8 cellular contexts compared by ENCODE assay signal in genomic region chr22:26512149-26512793, GRCh38. TPM values are rescaled to one million over a fixed set of nuclear protein-coding genes. Genes with fewer than 3 reads are reported as not detected.
DNase-seq lines count a peak whose midpoint lies in the region; ATAC-seq and TF ChIP-seq lines count a peak whose summit lies in the region.

TFIP11 (minus strand) TSS chr22:26512473; CDS start chr22:26510272, 2,201 bp downstream.

- peaks cover 14% of the 10 kb centered on the region; the same call in 1 of the 2 replicates for H3K36me3 ChIP-seq in Karpas-422 (ENCODE audit: insufficient read depth, low read length)

- ATAC-seq in GM21786 (IDR thresholded peaks at IDR 0.05; ENCODE audit: unreplicated experiment) (peak; percentile 83), naive B cell (ENCODE audit: low read depth in 2 of 2) (peak; percentile 98 to 99)
- ATAC-seq in activated T-helper 17 cell treated with anti-CD3 and anti-CD28 coated beads, Interleukin-2, amount 50 U/mL, for 72 hours (replicated peaks): peak; percentile 100
- ATAC-seq in stimulated activated effector memory CD8-positive, alpha-beta T cell treated with anti-CD3 and anti-CD28 coated beads, Interleukin-12 subunit alpha, Interleukin-12 subunit beta, amount 100 ng/mL, for 72 hours: peak; percentile 99

- H3K27me3 Mint-ChIP-seq in activated T-helper 17 cell treated with anti-CD3 and anti-CD28 coated beads, Interleukin-2, amount 50 U/mL, for 72 hours: no peaks in the 10 kb centered on the region
- H3K27me3 Mint-ChIP-seq in naive B cell: no peaks in the 10 kb centered on the region

- H3K4me1 ChIP-seq in Karpas-422 (ENCODE audit: low read length): peaks cover 44% of the 10 kb centered on the region

- peak within 1 kb of the TSS; percentile 78 for H3K4me2 ChIP-seq in Karpas-422 (ENCODE audit: low read depth, low read length, poor library complexity, severe bottlenecking)

- H3K9me3 Mint-ChIP-seq in activated T-helper 17 cell treated with anti-CD3 and anti-CD28 coated beads, Interleukin-2, amount 50 U/mL, for 72 hours: no peaks in the 10 kb centered on the region
- H3K9me3 Mint-ChIP-seq in naive B cell: no peaks in the 10 kb centered on the region
- H3K9me3 Mint-ChIP-seq in stimulated activated effector memory CD8-positive, alpha-beta T cell treated with anti-CD3 and anti-CD28 coated beads, Interleukin-12 subunit alpha, Interleukin-12 subunit beta, amount 100 ng/mL, for 72 hours: no peaks in the 10 kb centered on the region

- peaks cover 10% of the 10 kb centered on the region; the same call in 1 of the 2 replicates for H4K20me1 ChIP-seq in Karpas-422 (ENCODE audit: insufficient read depth, low read depth, low read length)

- peak within 1 kb of the TSS; percentile 95 for H3K27ac Mint-ChIP-seq in activated T-helper 17 cell treated with anti-CD3 and anti-CD28 coated beads, Interleukin-2, amount 50 U/mL, for 72 hours
- H3K27ac Mint-ChIP-seq in naive B cell: peak within 1 kb of the TSS; percentile 96 to 99 (median 98)
- H3K27ac Mint-ChIP-seq in stimulated activated effector memory CD8-positive, alpha-beta T cell treated with anti-CD3 and anti-CD28 coated beads, Interleukin-12 subunit alpha, Interleukin-12 subunit beta, amount 100 ng/mL, for 72 hours: peak within 1 kb of the TSS; percentile 98

- H3K9me3 ChIP-seq in Karpas-422 (ENCODE audit: low read length): no peaks in the 10 kb centered on the region

- H3K27me3 ChIP-seq in Karpas-422 (ENCODE audit: low read length): no peaks in the 10 kb centered on the region

- H3K9ac ChIP-seq in Karpas-422 (ENCODE audit: low read length): peak within 1 kb of the TSS; percentile 75

- H3K27ac ChIP-seq in Karpas-422 (ENCODE audit: low read length) (peak within 1 kb of the TSS; percentile 53), RWPE1 (peak within 1 kb of the TSS; percentile 65)

- H3K4me3 Mint-ChIP-seq in activated T-helper 17 cell treated with anti-CD3 and anti-CD28 coated beads, Interleukin-2, amount 50 U/mL, for 72 hours: peak within 1 kb of the TSS; percentile 95
- H3K4me3 Mint-ChIP-seq in naive B cell: peak within 1 kb of the TSS; percentile 97 to 100 (median 99)
- peak within 1 kb of the TSS; percentile 99 for H3K4me3 Mint-ChIP-seq in stimulated activated effector memory CD8-positive, alpha-beta T cell treated with anti-CD3 and anti-CD28 coated beads, Interleukin-12 subunit alpha, Interleukin-12 subunit beta, amount 100 ng/mL, for 72 hours

- H3K4me3 ChIP-seq in Karpas-422 (ENCODE audit: low read length): peak within 1 kb of the TSS; percentile 82

- peaks cover 27% of the 10 kb centered on the region for H3K4me1 Mint-ChIP-seq in activated T-helper 17 cell treated with anti-CD3 and anti-CD28 coated beads, Interleukin-2, amount 50 U/mL, for 72 hours
- peaks cover 31 to 44% (median 40%) of the 10 kb centered on the region in 3 donors for H3K4me1 Mint-ChIP-seq in naive B cell
- peaks cover 39% of the 10 kb centered on the region for H3K4me1 Mint-ChIP-seq in stimulated activated effector memory CD8-positive, alpha-beta T cell treated with anti-CD3 and anti-CD28 coated beads, Interleukin-12 subunit alpha, Interleukin-12 subunit beta, amount 100 ng/mL, for 72 hours

- peaks cover 50% of the 10 kb centered on the region for H3K36me3 Mint-ChIP-seq in activated T-helper 17 cell treated with anti-CD3 and anti-CD28 coated beads, Interleukin-2, amount 50 U/mL, for 72 hours (ENCODE audit: low read depth)
- H3K36me3 Mint-ChIP-seq in naive B cell: peaks cover 0 to 9% of the 10 kb centered on the region in 2 donors
- peaks cover 46% of the 10 kb centered on the region for H3K36me3 Mint-ChIP-seq in stimulated activated effector memory CD8-positive, alpha-beta T cell treated with anti-CD3 and anti-CD28 coated beads, Interleukin-12 subunit alpha, Interleukin-12 subunit beta, amount 100 ng/mL, for 72 hours

- POLR2A ChIA-PET in RWPE1 (lab: Yijun Ruan, JAX; ENCODE audit: low non-redundant PET): no interaction called here

- no peak within 1 kb of the TSS for H2AFZ ChIP-seq in Karpas-422 (ENCODE audit: low read length)

- H3K79me2 ChIP-seq in Karpas-422 (ENCODE audit: low read length): peaks cover 53% of the 10 kb centered on the region

- no peaks in the 10 kb centered on the region for H3K9me2 ChIP-seq in Karpas-422 (replicated peaks; ENCODE audit: insufficient read depth, low read length)

- CTCF ChIA-PET in RWPE1 (lab: Yijun Ruan, JAX): interaction anchor here (0.6 kb wide), 1 partner anchor 1267 kb away, joined by 3 read pairs; no protein-coding TSS in a partner anchor

- DNase-seq in DMS79 treated with DMSO at 0.1 percent for 48 hours (lab: John Stamatoyannopoulos, UW) (peak; percentile 36), Karpas-422 (peak; percentile 97), RWPE1 (ENCODE audit: low spot score) (peak; percentile 86), fibroblast of gingiva (ENCODE audit: low read depth) (peak; percentile 84), naive B cell (peak; percentile 83)
- DNase-seq in stimulated activated effector memory CD8-positive, alpha-beta T cell treated with anti-CD3 and anti-CD28 coated beads, Interleukin-12 subunit alpha, Interleukin-12 subunit beta, amount 100 ng/mL, for 72 hours (ENCODE audit: low spot score in 2 of 2): peak; percentile 83 to 95

- no peak for TF ChIP-seq CTCF in RWPE1 (conservative IDR thresholded peaks at IDR 0.05; ENCODE audit: low read depth)

RNA-seq across cellular contexts. Expression of gene TFIP11, which starts in this region (rescaled TPM):
- 39.4 and 46.0 TPM in 2 replicates for total RNA-seq in Karpas-422 (2014; rRNA removed; shearing (Covaris generic); ENCODE audit: low replicate concordance)
- 10 to 100 TPM; 44.8 to 50.4 TPM for total RNA-seq in activated T-helper 17 cell treated with anti-CD3 and anti-CD28 coated beads, Interleukin-2, amount 50 U/mL, for 72 hours
- polyA plus RNA-seq in naive B cell (ENCODE audit: low read depth in 6 of 6): 10 to 100 TPM; 25.2 to 43.8 (median 28.1) TPM

Comparison
In these comparisons a context has a peak if more than half of its experiments do, and no peak if none do; other contexts are left out.
1. Peak in every context shown above with its lines: DNase-seq, ATAC-seq, H3K4me3 ChIP-seq and H3K27ac ChIP-seq.
2. DNase-seq: peak in every context shown above with its lines; median percentile 97 in Karpas-422; 89 in stimulated activated effector memory CD8-positive, alpha-beta T cell treated with anti-CD3 and anti-CD28 coated beads, Interleukin-12 subunit alpha, Interleukin-12 subunit beta, amount 100 ng/mL, for 72 hours; 86 in RWPE1; 84 in fibroblast of gingiva; 83 in naive B cell; 36 in DMS79 treated with DMSO at 0.1 percent for 48 hours.